1 cellular context compared by ENCODE assay signal in the genomic region with DNA sequence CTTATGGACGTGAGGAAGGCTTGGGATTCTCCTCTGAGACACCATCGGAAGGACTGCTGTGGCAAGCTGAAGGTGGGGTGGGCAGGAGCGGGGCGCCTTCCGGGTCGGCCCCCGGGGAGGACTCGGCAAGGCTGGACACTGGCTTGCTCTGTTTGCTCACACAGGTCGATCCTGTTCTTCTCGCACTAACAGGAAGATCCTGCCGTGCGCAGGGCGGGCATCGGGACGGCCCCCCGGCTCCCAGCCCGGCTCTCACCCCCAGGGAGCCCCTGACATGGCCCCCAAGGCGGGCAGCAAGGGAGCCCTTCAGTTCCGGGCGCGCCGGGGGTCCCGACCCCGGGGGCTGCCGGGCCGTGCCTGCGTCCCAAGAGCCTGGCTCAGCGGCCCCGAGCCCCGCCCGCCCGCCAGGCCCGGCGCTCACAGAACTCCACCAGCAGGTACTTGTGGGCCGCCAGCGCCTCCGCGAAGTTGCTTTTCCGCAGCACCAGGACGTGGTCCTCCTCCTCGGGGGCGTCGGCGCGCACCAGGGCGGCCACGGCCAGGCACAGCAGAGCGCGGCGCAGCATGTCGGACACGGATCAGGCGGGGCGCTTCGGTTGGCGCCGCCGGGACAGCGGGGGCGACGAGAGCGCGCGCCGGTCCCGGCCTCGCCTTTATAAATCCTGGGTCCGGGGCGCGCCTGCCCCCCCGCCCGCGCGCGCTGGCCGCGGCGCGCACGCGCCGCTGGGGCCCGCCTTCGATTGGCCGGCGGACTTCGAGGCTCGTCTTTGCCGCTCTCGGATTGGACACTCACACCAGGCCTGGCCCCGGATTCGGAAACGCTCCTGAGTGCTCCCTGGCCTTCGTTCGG.
A peak's percentile ranks its signal among the peaks of the same experiment; 100 is the strongest.
TF ChIP-seq lines count a peak whose summit lies in the region.

Gene P4HB (minus strand): TSS at position 630 of the 850 bp plus-strand sequence. CDS start 64 bp downstream, at position 566.

TF ChIP-seq in K562, 482 proteins besides CTCF, POLR2A, EP300 and RAD21 (continued from another document and continues in another):
- TF ChIP-seq, protein P1, sequence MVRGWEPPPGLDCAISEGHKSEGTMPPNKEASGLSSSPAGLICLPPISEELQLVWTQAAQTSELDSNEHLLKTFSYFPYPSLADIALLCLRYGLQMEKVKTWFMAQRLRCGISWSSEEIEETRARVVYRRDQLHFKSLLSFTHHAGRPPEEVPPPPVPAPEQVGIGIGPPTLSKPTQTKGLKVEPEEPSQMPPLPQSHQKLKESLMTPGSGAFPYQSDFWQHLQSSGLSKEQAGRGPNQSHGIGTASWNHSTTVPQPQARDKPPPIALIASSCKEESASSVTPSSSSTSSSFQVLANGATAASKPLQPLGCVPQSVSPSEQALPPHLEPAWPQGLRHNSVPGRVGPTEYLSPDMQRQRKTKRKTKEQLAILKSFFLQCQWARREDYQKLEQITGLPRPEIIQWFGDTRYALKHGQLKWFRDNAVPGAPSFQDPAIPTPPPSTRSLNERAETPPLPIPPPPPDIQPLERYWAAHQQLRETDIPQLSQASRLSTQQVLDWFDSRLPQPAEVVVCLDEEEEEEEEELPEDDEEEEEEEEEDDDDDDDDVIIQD (CRISPR knock-in tag; IDR thresholded peaks at IDR 0.05), result no peak
- TF ChIP-seq ZNF253 (CRISPR knock-in tag; conservative IDR thresholded peaks at IDR 0.05), result no peak
- TF ChIP-seq FOXP1 (CRISPR knock-in tag; IDR thresholded peaks at IDR 0.05), result no peak
- peak; percentile 82 for TF ChIP-seq POLR2H (tag; IDR thresholded peaks at IDR 0.05; ENCODE audit: low read depth)
- TF ChIP-seq NCOA6 (IDR thresholded peaks at IDR 0.05), result no peak
- no peak for TF ChIP-seq ZNF395 (CRISPR knock-in tag; IDR thresholded peaks at IDR 0.05)
- no peak for TF ChIP-seq ZNF512 (tag; IDR thresholded peaks at IDR 0.05)
- TF ChIP-seq MITF (IDR thresholded peaks at IDR 0.05), result no peak
- TF ChIP-seq ZNF507 (tag; conservative IDR thresholded peaks at IDR 0.05), result no peak
- no peak for TF ChIP-seq ZNF668 (CRISPR knock-in tag; IDR thresholded peaks at IDR 0.05)
- no peak for TF ChIP-seq HDAC6 (IDR thresholded peaks at IDR 0.05; ENCODE audit: low read depth, low read length)
- TF ChIP-seq, protein P2, sequence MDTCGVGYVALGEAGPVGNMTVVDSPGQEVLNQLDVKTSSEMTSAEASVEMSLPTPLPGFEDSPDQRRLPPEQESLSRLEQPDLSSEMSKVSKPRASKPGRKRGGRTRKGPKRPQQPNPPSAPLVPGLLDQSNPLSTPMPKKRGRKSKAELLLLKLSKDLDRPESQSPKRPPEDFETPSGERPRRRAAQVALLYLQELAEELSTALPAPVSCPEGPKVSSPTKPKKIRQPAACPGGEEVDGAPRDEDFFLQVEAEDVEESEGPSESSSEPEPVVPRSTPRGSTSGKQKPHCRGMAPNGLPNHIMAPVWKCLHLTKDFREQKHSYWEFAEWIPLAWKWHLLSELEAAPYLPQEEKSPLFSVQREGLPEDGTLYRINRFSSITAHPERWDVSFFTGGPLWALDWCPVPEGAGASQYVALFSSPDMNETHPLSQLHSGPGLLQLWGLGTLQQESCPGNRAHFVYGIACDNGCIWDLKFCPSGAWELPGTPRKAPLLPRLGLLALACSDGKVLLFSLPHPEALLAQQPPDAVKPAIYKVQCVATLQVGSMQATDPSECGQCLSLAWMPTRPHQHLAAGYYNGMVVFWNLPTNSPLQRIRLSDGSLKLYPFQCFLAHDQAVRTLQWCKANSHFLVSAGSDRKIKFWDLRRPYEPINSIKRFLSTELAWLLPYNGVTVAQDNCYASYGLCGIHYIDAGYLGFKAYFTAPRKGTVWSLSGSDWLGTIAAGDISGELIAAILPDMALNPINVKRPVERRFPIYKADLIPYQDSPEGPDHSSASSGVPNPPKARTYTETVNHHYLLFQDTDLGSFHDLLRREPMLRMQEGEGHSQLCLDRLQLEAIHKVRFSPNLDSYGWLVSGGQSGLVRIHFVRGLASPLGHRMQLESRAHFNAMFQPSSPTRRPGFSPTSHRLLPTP (IDR thresholded peaks at IDR 0.05; ENCODE audit: borderline replicate concordance, extremely low read depth, insufficient read length), result no peak
- no peak for TF ChIP-seq NFE2L1 (tag; IDR thresholded peaks at IDR 0.05; ENCODE audit: borderline replicate concordance, low read depth)
- no peak for TF ChIP-seq ZNF384 (IDR thresholded peaks at IDR 0.05; ENCODE audit: low read depth, low read length)
- TF ChIP-seq CREB3L1 (IDR thresholded peaks at IDR 0.05; ENCODE audit: borderline replicate concordance, low read depth), result no peak
- TF ChIP-seq, protein P3, sequence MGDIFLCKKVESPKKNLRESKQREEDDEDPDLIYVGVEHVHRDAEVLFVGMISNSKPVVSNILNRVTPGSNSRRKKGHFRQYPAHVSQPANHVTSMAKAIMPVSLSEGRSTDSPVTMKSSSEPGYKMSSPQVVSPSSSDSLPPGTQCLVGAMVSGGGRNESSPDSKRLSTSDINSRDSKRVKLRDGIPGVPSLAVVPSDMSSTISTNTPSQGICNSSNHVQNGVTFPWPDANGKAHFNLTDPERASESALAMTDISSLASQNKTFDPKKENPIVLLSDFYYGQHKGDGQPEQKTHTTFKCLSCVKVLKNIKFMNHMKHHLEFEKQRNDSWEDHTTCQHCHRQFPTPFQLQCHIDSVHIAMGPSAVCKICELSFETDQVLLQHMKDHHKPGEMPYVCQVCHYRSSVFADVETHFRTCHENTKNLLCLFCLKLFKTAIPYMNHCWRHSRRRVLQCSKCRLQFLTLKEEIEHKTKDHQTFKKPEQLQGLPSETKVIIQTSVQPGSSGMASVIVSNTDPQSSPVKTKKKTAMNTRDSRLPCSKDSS (IDR thresholded peaks at IDR 0.05; ENCODE audit: low read depth, partially characterized antibody), result no peak
- TF ChIP-seq KDM2B (CRISPR knock-in tag; IDR thresholded peaks at IDR 0.05), result no peak
- no peak for TF ChIP-seq SIRT6 (IDR thresholded peaks at IDR 0.05; ENCODE audit: low read depth, low read length)
- no peak for TF ChIP-seq PYGO2 (tag; IDR thresholded peaks at IDR 0.05)
- no peak for TF ChIP-seq LARP7 (IDR thresholded peaks at IDR 0.05)
- TF ChIP-seq JUNB (CRISPR knock-in tag; conservative IDR thresholded peaks at IDR 0.05), result no peak
- TF ChIP-seq BCL6 (CRISPR knock-in tag; IDR thresholded peaks at IDR 0.05), result no peak
- TF ChIP-seq U2AF1 (optimal IDR thresholded peaks at IDR 0.05; ENCODE audit: low read depth, low read length), result peak; percentile 52
- peak; percentile 92 for TF ChIP-seq RBM22 (IDR thresholded peaks at IDR 0.05; ENCODE audit: low read depth, low read length, poor library complexity, severe bottlenecking)
- TF ChIP-seq KDM4B (IDR thresholded peaks at IDR 0.05; ENCODE audit: borderline replicate concordance in 2 of 2, low read depth in 1 of 2), result no peak
- TF ChIP-seq EZH2 (IDR thresholded peaks at IDR 0.05; ENCODE audit: borderline replicate concordance, low read depth, low read length), result no peak
- TF ChIP-seq ZNF592 (IDR thresholded peaks at IDR 0.05), result no peak; the same call in 1 of the 2 replicates
- no peak for TF ChIP-seq EP400 (IDR thresholded peaks at IDR 0.05)
- TF ChIP-seq NRF1 (conservative IDR thresholded peaks at IDR 0.05 in 1 of 2, IDR thresholded peaks at IDR 0.05 in 1 of 2), result no peak
- no peak for TF ChIP-seq SMC3 (conservative IDR thresholded peaks at IDR 0.05; ENCODE audit: insufficient read depth, low read depth, low read length)
- TF ChIP-seq CREB1 (IDR thresholded peaks at IDR 0.05), result no peak
- no peak for TF ChIP-seq CREB1 (CRISPR knock-in tag; IDR thresholded peaks at IDR 0.05)
- no peak for TF ChIP-seq PPARD (CRISPR knock-in tag; IDR thresholded peaks at IDR 0.05)
- TF ChIP-seq TARDBP (IDR thresholded peaks at IDR 0.05), result no peak
- peak in 1 of 2 experiments; percentile 68; a peak in 1 of 4 replicates for TF ChIP-seq SIN3A (IDR thresholded peaks at IDR 0.05; ENCODE audit: borderline replicate concordance in 2 of 2, control insufficient read depth in 1 of 2, low read depth in 2 of 2, low read length in 2 of 2)
- TF ChIP-seq, protein P4, sequence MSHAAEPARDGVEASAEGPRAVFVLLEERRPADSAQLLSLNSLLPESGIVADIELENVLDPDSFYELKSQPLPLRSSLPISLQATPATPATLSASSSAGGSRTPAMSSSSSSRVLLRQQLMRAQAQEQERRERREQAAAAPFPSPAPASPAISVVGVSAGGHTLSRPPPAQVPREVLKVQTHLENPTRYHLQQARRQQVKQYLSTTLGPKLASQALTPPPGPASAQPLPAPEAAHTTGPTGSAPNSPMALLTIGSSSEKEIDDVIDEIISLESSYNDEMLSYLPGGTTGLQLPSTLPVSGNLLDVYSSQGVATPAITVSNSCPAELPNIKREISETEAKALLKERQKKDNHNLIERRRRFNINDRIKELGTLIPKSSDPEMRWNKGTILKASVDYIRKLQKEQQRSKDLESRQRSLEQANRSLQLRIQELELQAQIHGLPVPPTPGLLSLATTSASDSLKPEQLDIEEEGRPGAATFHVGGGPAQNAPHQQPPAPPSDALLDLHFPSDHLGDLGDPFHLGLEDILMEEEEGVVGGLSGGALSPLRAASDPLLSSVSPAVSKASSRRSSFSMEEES (CRISPR knock-in tag; IDR thresholded peaks at IDR 0.05), result no peak
- no peak for TF ChIP-seq THAP7 (CRISPR knock-in tag; IDR thresholded peaks at IDR 0.05)
- no peak for TF ChIP-seq NCOA1 (IDR thresholded peaks at IDR 0.05; ENCODE audit: low read depth)
- TF ChIP-seq COPS2 (conservative IDR thresholded peaks at IDR 0.05), result no peak
- TF ChIP-seq U2AF2 (optimal IDR thresholded peaks at IDR 0.05; ENCODE audit: low read depth, low read length), result no peak
